Comparison of ENCODE assay signal across 17 cellular contexts in genomic region chr14:65214741-65215140, GRCh38.
DNase-seq lines count a peak whose midpoint lies in the region; ATAC-seq lines count a peak whose summit lies in the region.
"Had no signal": no experiment of that assay in that cellular context is flagged by ENCODE, and none has a peak within 500 bp of the region (broad histone marks: within the 10 kb centered on the region; RNA-seq: fewer than 3 reads in every experiment).

No MANE protein-coding gene starts in this region.

- WGBS in trophoblast cell (ENCODE audit: extremely low coverage, insufficient coverage, insufficient read length) = no CpG with 5 or more reads among the region's 2 CpGs

- H4K12ac ChIP-seq in trophoblast cell (ENCODE audit: low read depth, low read length) = no peak overlapping the region

- no peak overlapping the region for H2AK5ac ChIP-seq in trophoblast cell (ENCODE audit: low read length)

- H3K18ac ChIP-seq in trophoblast cell (ENCODE audit: low read length) = no peak overlapping the region

- H3K9me3 ChIP-seq in Karpas-422 (ENCODE audit: low read length) (no peaks in the 10 kb centered on the region), T-helper 17 cell (ENCODE audit: control insufficient read depth, low read length, poor library complexity, severe bottlenecking) (no peaks in the 10 kb centered on the region), trophoblast cell (ENCODE audit: insufficient read depth, low read depth, low read length) (no peaks in the 10 kb centered on the region)

- H3K23ac ChIP-seq in trophoblast cell (ENCODE audit: low read length) = no peak overlapping the region

- H3K27me3 ChIP-seq in Karpas-422 (ENCODE audit: low read length) = no peaks in the 10 kb centered on the region
- H3K27me3 ChIP-seq in trophoblast cell (ENCODE audit: insufficient read depth, low read length) = no peaks in the 10 kb centered on the region

- H3K4me1 ChIP-seq in Karpas-422 (ENCODE audit: low read length) = peaks cover 25% of the 10 kb centered on the region
- peaks cover 5 to 18% of the 10 kb centered on the region in 2 experiments for H3K4me1 ChIP-seq in trophoblast cell (ENCODE audit: control insufficient read depth in 1 of 2, insufficient read depth in 2 of 2, low read length in 2 of 2)

- peaks cover 17% of the 10 kb centered on the region for H3K4me1 Mint-ChIP-seq in T-helper 17 cell
- peaks cover 8 to 9% of the 10 kb centered on the region in 2 donors for H3K4me1 Mint-ChIP-seq in effector memory CD8-positive, alpha-beta T cell (ENCODE audit: low read depth in 2 of 2)

- H4K20me1 ChIP-seq in Karpas-422 (ENCODE audit: insufficient read depth, low read depth, low read length) = no peaks in the 10 kb centered on the region

- H4K91ac ChIP-seq in trophoblast cell (ENCODE audit: low read depth, low read length) = peak overlapping the region; percentile 20

- H3K36me3 ChIP-seq in Karpas-422 (ENCODE audit: insufficient read depth, low read length) = no peaks in the 10 kb centered on the region
- no peaks in the 10 kb centered on the region for H3K36me3 ChIP-seq in trophoblast cell (ENCODE audit: control insufficient read depth in 1 of 2, insufficient read depth in 2 of 2, low read length in 2 of 2)

- H3K79me2 ChIP-seq in Karpas-422 (ENCODE audit: low read length) = no peaks in the 10 kb centered on the region
- peaks cover 1% of the 10 kb centered on the region for H3K79me2 ChIP-seq in trophoblast cell (ENCODE audit: control insufficient read depth, insufficient read depth, low read length, poor library complexity)

- H3K4ac ChIP-seq in trophoblast cell (ENCODE audit: low read depth, low read length) = no peak overlapping the region

- no peak overlapping the region for H3K27ac Mint-ChIP-seq in T-helper 17 cell
- peak overlapping the region in 1 of 2 donors; percentile 54 for H3K27ac Mint-ChIP-seq in effector memory CD8-positive, alpha-beta T cell
- H3K27ac Mint-ChIP-seq: activated naive CD4-positive, alpha-beta T cell treated with anti-CD3 and anti-CD28 coated beads, Interleukin-2, amount 50 U/mL, for 72 hours; dendritic cell treated with granulocyte-macrophage colony-stimulating factor and Interleukin-4, amounts not matched to agents 40 ng/mL and 50 ng/mL, for 4 days; HFFc6 had no signal

- H3K9ac ChIP-seq in Karpas-422 (ENCODE audit: low read length) (peak overlapping the region; percentile 14; the same call in 1 of the 2 replicates), trophoblast cell (ENCODE audit: low read length) (no peak overlapping the region)

- no peaks in the 10 kb centered on the region for H3K36me3 Mint-ChIP-seq in T-helper 17 cell (ENCODE audit: low read depth)
- no peaks in the 10 kb centered on the region for H3K36me3 Mint-ChIP-seq in effector memory CD8-positive, alpha-beta T cell (ENCODE audit: insufficient read depth)
- H3K36me3 Mint-ChIP-seq: activated naive CD4-positive, alpha-beta T cell treated with anti-CD3 and anti-CD28 coated beads, Interleukin-2, amount 50 U/mL, for 72 hours; CD8-positive, alpha-beta memory T cell had no signal

- H3K27me3 Mint-ChIP-seq in T-helper 17 cell = no peaks in the 10 kb centered on the region
- peaks cover 0 to 11% of the 10 kb centered on the region in 2 donors for H3K27me3 Mint-ChIP-seq in effector memory CD8-positive, alpha-beta T cell
- H3K27me3 Mint-ChIP-seq: CD8-positive, alpha-beta memory T cell had no signal

- no peak overlapping the region for H3K27ac ChIP-seq in Karpas-422 (ENCODE audit: low read length)
- peak overlapping the region; percentile 6 for H3K27ac ChIP-seq in trophoblast cell (ENCODE audit: low read depth, low read length)

- no peak overlapping the region for H4K8ac ChIP-seq in trophoblast cell (ENCODE audit: low read depth, low read length)

- H3K4me3 Mint-ChIP-seq in T-helper 17 cell = peak overlapping the region; percentile 43
- no peak overlapping the region for H3K4me3 Mint-ChIP-seq in effector memory CD8-positive, alpha-beta T cell
- H3K4me3 Mint-ChIP-seq: CD8-positive, alpha-beta memory T cell; dendritic cell treated with granulocyte-macrophage colony-stimulating factor and Interleukin-4, amounts not matched to agents 40 ng/mL and 50 ng/mL, for 4 days; HFFc6 had no signal

- no peak for DNase-seq in Karpas-422
- no peak for DNase-seq in T-helper 17 cell
- DNase-seq in islet precursor cell = peak; percentile 65
- no peak for DNase-seq in trophoblast cell
- no peak for DNase-seq in NCI-H2171 (lab: John Stamatoyannopoulos, UW)
- DNase-seq in effector memory CD8-positive, alpha-beta T cell = no peak
- no peak for DNase-seq in GDM1 (lab: John Stamatoyannopoulos, UW)
- DNase-seq: CD8-positive, alpha-beta memory T cell; foreskin melanocyte; HFFc6; KBM-7; MV-4-11; NCI-H187 treated with DMSO at 0.1 percent for 48 hours; NCI-H510A; retina had no signal

- H3K4me2 ChIP-seq in Karpas-422 (ENCODE audit: low read depth, low read length, poor library complexity, severe bottlenecking) = no peak overlapping the region
- H3K4me2 ChIP-seq in trophoblast cell (ENCODE audit: low read length) = no peak overlapping the region

- no peak overlapping the region for H3K14ac ChIP-seq in trophoblast cell (ENCODE audit: low read length)

- H2AFZ ChIP-seq in Karpas-422 (ENCODE audit: low read length) (no peak overlapping the region; the same call in 1 of the 2 replicates), trophoblast cell (ENCODE audit: insufficient read depth, low read length, poor library complexity) (no peak overlapping the region)

- H3K9me3 Mint-ChIP-seq in effector memory CD8-positive, alpha-beta T cell = no peaks in the 10 kb centered on the region
- H3K9me3 Mint-ChIP-seq: activated naive CD4-positive, alpha-beta T cell treated with anti-CD3 and anti-CD28 coated beads, Interleukin-2, amount 50 U/mL, for 72 hours; CD8-positive, alpha-beta memory T cell; dendritic cell treated with granulocyte-macrophage colony-stimulating factor and Interleukin-4, amounts not matched to agents 40 ng/mL and 50 ng/mL, for 4 days; HFFc6 had no signal

- ATAC-seq in T-helper 17 cell = no peak
- no peak for ATAC-seq in effector memory CD8-positive, alpha-beta T cell (replicated peaks)
- ATAC-seq: activated naive CD4-positive, alpha-beta T cell treated with anti-CD3 and anti-CD28 coated beads, Interleukin-2, amount 50 U/mL, for 72 hours had no signal

- H3K9me2 ChIP-seq in Karpas-422 (replicated peaks; ENCODE audit: insufficient read depth, low read length) = no peaks in the 10 kb centered on the region

- H3K4me3 ChIP-seq in Karpas-422 (ENCODE audit: low read length) = no peak overlapping the region
- H3K4me3 ChIP-seq in trophoblast cell (ENCODE audit: low read depth, low read length) = no peak overlapping the region

- peak overlapping the region; percentile 15 for H2BK120ac ChIP-seq in trophoblast cell (ENCODE audit: insufficient read depth, low read length, poor library complexity)

- peak overlapping the region; percentile 38 for H2BK12ac ChIP-seq in trophoblast cell (ENCODE audit: low read length)

- peak overlapping the region; percentile 16 for H2BK5ac ChIP-seq in trophoblast cell (ENCODE audit: low read depth, low read length, poor library complexity)

- H3K79me1 ChIP-seq in trophoblast cell (ENCODE audit: low read length) = peaks cover 11% of the 10 kb centered on the region
